ENCODE assay signal across 8 cellular contexts in genomic region chr3:102536479-102536878, GRCh38.
DNase-seq lines count a peak whose midpoint lies in the region; ATAC-seq and TF ChIP-seq lines count a peak whose summit lies in the region.

No MANE protein-coding gene starts in this region.

- WGBS in hepatocyte (ENCODE audit: low lambda C conversion rate, missing lambda C conversion rate), result 35% methylated on average over 7 of the region's 7 CpGs
- 10 to 20% (median 14%) methylated on average over 7 of the region's 7 CpGs for WGBS in stomach, 5 donors

- TF ChIP-seq POLR2A in HCT116 (IDR thresholded peaks at IDR 0.05; ENCODE audit: borderline replicate concordance, extremely low read depth, insufficient read depth, insufficient read length), result no peak
- TF ChIP-seq POLR2A in stomach (IDR thresholded peaks at IDR 0.05), result no peak

- H3K4me2 ChIP-seq in HCT116 (ENCODE audit: low read length) (peak overlapping the region; percentile 45), hepatocyte (peak overlapping the region; percentile 58)

- H3K79me2 ChIP-seq in HCT116 (ENCODE audit: insufficient read depth, low read length) (no peaks in the 10 kb centered on the region), hepatocyte (no peaks in the 10 kb centered on the region)

- CTCF ChIA-PET in GM10248 (lab: Yijun Ruan, JAX) (interaction anchor here (0.8 to 21.2 kb wide), 19 partner anchors 9 to 776 kb away, joined by 3 to 423 read pairs (median 4); no protein-coding TSS in a partner anchor), HCT116 (lab: Charles Lee) (interaction anchor here (0.6 to 6.9 kb wide), 19 partner anchors 12 to 734 kb away, joined by 3 to 140 read pairs (median 4); no protein-coding TSS in a partner anchor)

- H3K27ac ChIP-seq in HCT116 (ENCODE audit: low read depth, low read length), result no peak overlapping the region
- no peak overlapping the region for H3K27ac ChIP-seq in hepatocyte
- no peak overlapping the region for H3K27ac ChIP-seq in stomach

- H3K27me3 ChIP-seq in HCT116 (ENCODE audit: insufficient read depth, low read length) (no peaks in the 10 kb centered on the region), hepatocyte (no peaks in the 10 kb centered on the region), stomach (no peaks in the 10 kb centered on the region)

- H3K9ac ChIP-seq in HCT116 (ENCODE audit: low read length), result no peak overlapping the region

- no peaks in the 10 kb centered on the region for H3K9me2 ChIP-seq in HCT116 (ENCODE audit: insufficient read depth)
- H3K9me2 ChIP-seq in hepatocyte (replicated peaks; ENCODE audit: insufficient read depth), result no peaks in the 10 kb centered on the region

- RAD21 ChIA-PET in HCT116 (lab: Charles Lee; ENCODE audit: low non-redundant PET in 1 of 2, low total read pairs in 2 of 2, uncharacterized antibody in 2 of 2, unreplicated experiment in 2 of 2), result interaction anchor here (0.9 to 1.4 kb wide), 9 partner anchors 299 to 723 kb away, joined by 3 to 30 read pairs (median 4); no protein-coding TSS in a partner anchor

- no peaks in the 10 kb centered on the region for H3K4me1 ChIP-seq in HCT116 (ENCODE audit: control insufficient read depth in 1 of 2, insufficient read depth in 2 of 2, low read length in 2 of 2)
- no peaks in the 10 kb centered on the region for H3K4me1 ChIP-seq in hepatocyte (ENCODE audit: insufficient read depth)
- H3K4me1 ChIP-seq in stomach, result peaks cover 0 to 6% (median 0%) of the 10 kb centered on the region in 4 donors

- H2AFZ ChIP-seq in HCT116 (ENCODE audit: low read depth, low read length, poor library complexity, severe bottlenecking) (peak overlapping the region; percentile 88), hepatocyte (no peak overlapping the region)

- no peaks in the 10 kb centered on the region for H4K20me1 ChIP-seq in HCT116 (ENCODE audit: insufficient read depth)
- no peaks in the 10 kb centered on the region for H4K20me1 ChIP-seq in hepatocyte (ENCODE audit: insufficient read depth, poor library complexity, severe bottlenecking)

- H3K4me3 ChIP-seq in HCT116 (replicated peaks in 1 of 2; ENCODE audit: low read depth in 1 of 2, low read length in 2 of 2) (no peak overlapping the region), WI38 (ENCODE audit: low read depth, low read length) (no peak overlapping the region), hepatocyte (no peak overlapping the region), stomach (no peak overlapping the region)

- peak; percentile 84 for ATAC-seq in HCT116
- ATAC-seq in HG03139 (IDR thresholded peaks at IDR 0.05; ENCODE audit: unreplicated experiment), result no peak

- H3K9me3 ChIP-seq in HCT116 (ENCODE audit: control insufficient read depth in 1 of 2, insufficient read depth in 1 of 2, low read depth in 1 of 2, low read length in 2 of 2) (no peaks in the 10 kb centered on the region), hepatocyte (ENCODE audit: low read depth) (no peaks in the 10 kb centered on the region), stomach (no peaks in the 10 kb centered on the region)

- TF ChIP-seq RAD21 in HCT116 (IDR thresholded peaks at IDR 0.05; ENCODE audit: low read depth), result peak; percentile 76

- no peak for TF ChIP-seq EP300 in stomach (IDR thresholded peaks at IDR 0.05)

- peak; percentile 51 for TF ChIP-seq CTCF in GM10248 (IDR thresholded peaks at IDR 0.05; ENCODE audit: control extremely low read depth, extremely low read depth, low read depth, missing control alignments)
- peak; percentile 34 to 63 (median 58); a peak in 5 of 6 replicates for TF ChIP-seq CTCF in HCT116 (IDR thresholded peaks at IDR 0.05 in 2 of 3, conservative IDR thresholded peaks at IDR 0.05 in 1 of 3; ENCODE audit: borderline replicate concordance in 1 of 3, insufficient read depth in 1 of 3, low read depth in 2 of 3, low read length in 2 of 3)
- peak; percentile 21; the same call in 1 of the 2 replicates for TF ChIP-seq CTCF in WI38 (IDR thresholded peaks at IDR 0.05; ENCODE audit: low read depth, low read length)
- peak; percentile 67 for TF ChIP-seq CTCF in hepatocyte (IDR thresholded peaks at IDR 0.05; ENCODE audit: poor library complexity)
- peak in 4 of 7 experiments; percentile 13 to 45 (median 30) for TF ChIP-seq CTCF in stomach (IDR thresholded peaks at IDR 0.05)

- BruUV-seq in HCT116 (replicated peaks; lab: Mats Ljungman, UMichigan), result no TSS peak

- POLR2A ChIA-PET in GM10248 (lab: Yijun Ruan, JAX), result no interaction called here
- POLR2A ChIA-PET in HCT116 (lab: Charles Lee), result interaction anchor here (1.2 to 1.3 kb wide), 2 partner anchors 300 to 307 kb away, joined by 3 to 6 read pairs; no protein-coding TSS in a partner anchor

- intact Hi-C loops in HCT116 (cut with micrococcal nuclease) (loop anchor here (1.0 to 2.0 kb wide), 3 partner anchors 70 to 728 kb away; no protein-coding TSS in a partner anchor), stomach (cut with DNase I; ENCODE audit: low total_unique reads) (loop anchor here (5.0 to 10.0 kb wide), 2 partner anchors 304 to 732 kb away; no protein-coding TSS in a partner anchor)

- H3K36me3 ChIP-seq in HCT116 (ENCODE audit: control insufficient read depth in 1 of 2, insufficient read depth in 2 of 2, low read length in 2 of 2), result no peaks in the 10 kb centered on the region
- no peaks in the 10 kb centered on the region for H3K36me3 ChIP-seq in hepatocyte (replicated peaks; ENCODE audit: insufficient read depth, low read depth)
- no peaks in the 10 kb centered on the region for H3K36me3 ChIP-seq in stomach

- DNase-seq in GM10248 (ENCODE audit: extremely low spot score) (peak; percentile 17), HCT116 (ENCODE audit: low read depth, low spot score) (peak; percentile 26), NCI-H1694 treated with DMSO at 0.1 percent for 48 hours (lab: John Stamatoyannopoulos, UW) (peak; percentile 22), hepatocyte (ENCODE audit: low spot score) (peak; percentile 45), stomach (no peak)
- DNase-seq in activated CD4-positive, alpha-beta T cell treated with anti-CD3 and anti-CD28 coated beads for 48 hours, result no peak

TF ChIP-seq in HCT116, 20 proteins besides CTCF, POLR2A, EP300 and RAD21:
- TF ChIP-seq CBX3 (IDR thresholded peaks at IDR 0.05; ENCODE audit: low read depth) (peak; percentile 30; the same call in 1 of the 2 replicates), FOSL1 (IDR thresholded peaks at IDR 0.05; ENCODE audit: low read depth) (no peak)

Comparison
In these comparisons a context has a peak if more than half of its experiments do, and no peak if none do; other contexts are left out.
1. DNase-seq: peak in GM10248 (single experiment), HCT116 (single experiment), NCI-H1694 treated with DMSO at 0.1 percent for 48 hours (single experiment) and hepatocyte (single experiment); none in stomach (single experiment) and activated CD4-positive, alpha-beta T cell treated with anti-CD3 and anti-CD28 coated beads for 48 hours (single experiment).
2. Peak in every context shown above with its lines, with median percentiles within 50 percentile points of each other: CTCF ChIP-seq.